ENCODE assay signal across 2 cellular contexts in the genomic region with DNA sequence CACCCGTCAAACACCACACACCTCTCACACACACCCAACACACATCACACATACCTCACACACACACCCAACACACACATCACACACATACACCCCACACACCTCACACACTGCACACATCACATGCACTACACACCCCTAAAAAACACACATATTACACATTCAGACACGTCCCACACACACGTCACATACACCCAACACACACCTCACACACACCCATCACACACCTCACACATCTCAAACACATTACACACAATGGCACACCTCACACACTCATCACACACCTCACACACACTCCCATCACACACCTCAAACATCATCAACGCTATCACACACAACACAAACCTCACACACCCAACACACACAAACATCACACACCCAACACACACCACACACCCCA.
TF ChIP-seq lines count a peak whose summit lies in the region.

No MANE protein-coding gene starts in this region.

TF ChIP-seq in IMR-90, 13 proteins besides CTCF, POLR2A, EP300 and RAD21:
- TF ChIP-seq MAFK (IDR thresholded peaks at IDR 0.05; ENCODE audit: low read depth, low read length) (no peak), MAZ (IDR thresholded peaks at IDR 0.05; ENCODE audit: borderline replicate concordance, low read depth, low read length) (no peak), BHLHE40 (IDR thresholded peaks at IDR 0.05; ENCODE audit: low read depth, low read length) (no peak), CHD1 (IDR thresholded peaks at IDR 0.05; ENCODE audit: low read depth, low read length) (no peak), RFX5 (IDR thresholded peaks at IDR 0.05; ENCODE audit: low read depth, low read length) (no peak), SMC3 (IDR thresholded peaks at IDR 0.05; ENCODE audit: low read depth, low read length) (no peak), MXI1 (IDR thresholded peaks at IDR 0.05; ENCODE audit: borderline replicate concordance, low read depth, low read length) (no peak), NFE2L2 (IDR thresholded peaks at IDR 0.05; ENCODE audit: low read depth, low read length) (no peak), CEBPB (IDR thresholded peaks at IDR 0.05; ENCODE audit: low read depth, low read length) (no peak), FOS (IDR thresholded peaks at IDR 0.05; ENCODE audit: low read depth, low read length) (no peak), RCOR1 (IDR thresholded peaks at IDR 0.05; ENCODE audit: insufficient replicate concordance, low read length) (no peak)
- TF ChIP-seq, protein P1, sequence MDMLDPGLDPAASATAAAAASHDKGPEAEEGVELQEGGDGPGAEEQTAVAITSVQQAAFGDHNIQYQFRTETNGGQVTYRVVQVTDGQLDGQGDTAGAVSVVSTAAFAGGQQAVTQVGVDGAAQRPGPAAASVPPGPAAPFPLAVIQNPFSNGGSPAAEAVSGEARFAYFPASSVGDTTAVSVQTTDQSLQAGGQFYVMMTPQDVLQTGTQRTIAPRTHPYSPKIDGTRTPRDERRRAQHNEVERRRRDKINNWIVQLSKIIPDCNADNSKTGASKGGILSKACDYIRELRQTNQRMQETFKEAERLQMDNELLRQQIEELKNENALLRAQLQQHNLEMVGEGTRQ (IDR thresholded peaks at IDR 0.05; ENCODE audit: low read depth, low read length): no peak
- TF ChIP-seq, protein P2, sequence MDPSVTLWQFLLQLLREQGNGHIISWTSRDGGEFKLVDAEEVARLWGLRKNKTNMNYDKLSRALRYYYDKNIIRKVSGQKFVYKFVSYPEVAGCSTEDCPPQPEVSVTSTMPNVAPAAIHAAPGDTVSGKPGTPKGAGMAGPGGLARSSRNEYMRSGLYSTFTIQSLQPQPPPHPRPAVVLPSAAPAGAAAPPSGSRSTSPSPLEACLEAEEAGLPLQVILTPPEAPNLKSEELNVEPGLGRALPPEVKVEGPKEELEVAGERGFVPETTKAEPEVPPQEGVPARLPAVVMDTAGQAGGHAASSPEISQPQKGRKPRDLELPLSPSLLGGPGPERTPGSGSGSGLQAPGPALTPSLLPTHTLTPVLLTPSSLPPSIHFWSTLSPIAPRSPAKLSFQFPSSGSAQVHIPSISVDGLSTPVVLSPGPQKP (IDR thresholded peaks at IDR 0.05; ENCODE audit: borderline replicate concordance, low read depth, low read length): no peak

TF ChIP-seq in GM12878, 131 proteins besides CTCF, POLR2A, EP300 and RAD21:
- TF ChIP-seq RUNX3 (IDR thresholded peaks at IDR 0.05; ENCODE audit: low read length) (no peak), TBL1XR1 (IDR thresholded peaks at IDR 0.05; ENCODE audit: low read depth, low read length) (no peak), ZNF622 (IDR thresholded peaks at IDR 0.05) (no peak), SPI1 (IDR thresholded peaks at IDR 0.05; ENCODE audit: borderline replicate concordance, insufficient read depth, low read depth, low read length) (no peak), SIX5 (IDR thresholded peaks at IDR 0.05; ENCODE audit: low read depth, low read length, severe bottlenecking) (no peak), BHLHE40 (IDR thresholded peaks at IDR 0.05; ENCODE audit: borderline replicate concordance in 1 of 2, low read depth in 2 of 2, low read length in 1 of 2) (no peak), CBX5 (IDR thresholded peaks at IDR 0.05; ENCODE audit: low read depth) (no peak), IKZF1 (conservative IDR thresholded peaks at IDR 0.05) (no peak), SUPT20H (IDR thresholded peaks at IDR 0.05; ENCODE audit: borderline replicate concordance, control insufficient read depth, low read depth, low read length) (no peak)
- TF ChIP-seq, protein P3, sequence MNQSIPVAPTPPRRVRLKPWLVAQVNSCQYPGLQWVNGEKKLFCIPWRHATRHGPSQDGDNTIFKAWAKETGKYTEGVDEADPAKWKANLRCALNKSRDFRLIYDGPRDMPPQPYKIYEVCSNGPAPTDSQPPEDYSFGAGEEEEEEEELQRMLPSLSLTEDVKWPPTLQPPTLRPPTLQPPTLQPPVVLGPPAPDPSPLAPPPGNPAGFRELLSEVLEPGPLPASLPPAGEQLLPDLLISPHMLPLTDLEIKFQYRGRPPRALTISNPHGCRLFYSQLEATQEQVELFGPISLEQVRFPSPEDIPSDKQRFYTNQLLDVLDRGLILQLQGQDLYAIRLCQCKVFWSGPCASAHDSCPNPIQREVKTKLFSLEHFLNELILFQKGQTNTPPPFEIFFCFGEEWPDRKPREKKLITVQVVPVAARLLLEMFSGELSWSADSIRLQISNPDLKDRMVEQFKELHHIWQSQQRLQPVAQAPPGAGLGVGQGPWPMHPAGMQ (IDR thresholded peaks at IDR 0.05; ENCODE audit: borderline replicate concordance): no peak
- TF ChIP-seq, protein P4, sequence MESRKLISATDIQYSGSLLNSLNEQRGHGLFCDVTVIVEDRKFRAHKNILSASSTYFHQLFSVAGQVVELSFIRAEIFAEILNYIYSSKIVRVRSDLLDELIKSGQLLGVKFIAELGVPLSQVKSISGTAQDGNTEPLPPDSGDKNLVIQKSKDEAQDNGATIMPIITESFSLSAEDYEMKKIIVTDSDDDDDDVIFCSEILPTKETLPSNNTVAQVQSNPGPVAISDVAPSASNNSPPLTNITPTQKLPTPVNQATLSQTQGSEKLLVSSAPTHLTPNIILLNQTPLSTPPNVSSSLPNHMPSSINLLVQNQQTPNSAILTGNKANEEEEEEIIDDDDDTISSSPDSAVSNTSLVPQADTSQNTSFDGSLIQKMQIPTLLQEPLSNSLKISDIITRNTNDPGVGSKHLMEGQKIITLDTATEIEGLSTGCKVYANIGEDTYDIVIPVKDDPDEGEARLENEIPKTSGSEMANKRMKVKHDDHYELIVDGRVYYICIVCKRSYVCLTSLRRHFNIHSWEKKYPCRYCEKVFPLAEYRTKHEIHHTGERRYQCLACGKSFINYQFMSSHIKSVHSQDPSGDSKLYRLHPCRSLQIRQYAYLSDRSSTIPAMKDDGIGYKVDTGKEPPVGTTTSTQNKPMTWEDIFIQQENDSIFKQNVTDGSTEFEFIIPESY (IDR thresholded peaks at IDR 0.05): no peak
- TF ChIP-seq, protein P5, sequence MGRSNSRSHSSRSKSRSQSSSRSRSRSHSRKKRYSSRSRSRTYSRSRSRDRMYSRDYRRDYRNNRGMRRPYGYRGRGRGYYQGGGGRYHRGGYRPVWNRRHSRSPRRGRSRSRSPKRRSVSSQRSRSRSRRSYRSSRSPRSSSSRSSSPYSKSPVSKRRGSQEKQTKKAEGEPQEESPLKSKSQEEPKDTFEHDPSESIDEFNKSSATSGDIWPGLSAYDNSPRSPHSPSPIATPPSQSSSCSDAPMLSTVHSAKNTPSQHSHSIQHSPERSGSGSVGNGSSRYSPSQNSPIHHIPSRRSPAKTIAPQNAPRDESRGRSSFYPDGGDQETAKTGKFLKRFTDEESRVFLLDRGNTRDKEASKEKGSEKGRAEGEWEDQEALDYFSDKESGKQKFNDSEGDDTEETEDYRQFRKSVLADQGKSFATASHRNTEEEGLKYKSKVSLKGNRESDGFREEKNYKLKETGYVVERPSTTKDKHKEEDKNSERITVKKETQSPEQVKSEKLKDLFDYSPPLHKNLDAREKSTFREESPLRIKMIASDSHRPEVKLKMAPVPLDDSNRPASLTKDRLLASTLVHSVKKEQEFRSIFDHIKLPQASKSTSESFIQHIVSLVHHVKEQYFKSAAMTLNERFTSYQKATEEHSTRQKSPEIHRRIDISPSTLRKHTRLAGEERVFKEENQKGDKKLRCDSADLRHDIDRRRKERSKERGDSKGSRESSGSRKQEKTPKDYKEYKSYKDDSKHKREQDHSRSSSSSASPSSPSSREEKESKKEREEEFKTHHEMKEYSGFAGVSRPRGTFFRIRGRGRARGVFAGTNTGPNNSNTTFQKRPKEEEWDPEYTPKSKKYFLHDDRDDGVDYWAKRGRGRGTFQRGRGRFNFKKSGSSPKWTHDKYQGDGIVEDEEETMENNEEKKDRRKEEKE (IDR thresholded peaks at IDR 0.05): no peak
